ENCODE assay signal across 18 cellular contexts in the genomic region with DNA sequence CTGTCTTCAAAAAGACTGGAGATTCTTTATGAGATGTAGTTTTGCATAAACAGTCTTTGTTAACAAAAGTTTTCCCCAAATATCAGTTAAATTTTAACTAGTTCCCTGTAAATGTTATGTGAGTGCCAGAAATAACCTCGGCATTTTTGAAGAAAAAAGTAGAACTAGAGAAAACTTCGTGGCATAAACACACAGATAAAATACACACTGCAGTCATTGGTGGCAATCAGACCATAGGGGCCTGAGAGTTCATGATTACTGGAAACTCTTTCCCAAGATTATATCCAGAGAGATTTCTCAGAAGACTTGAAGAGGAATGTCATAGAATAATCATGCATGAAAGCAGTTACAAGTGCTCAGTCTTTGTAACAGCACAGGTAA.
"Had no signal": no experiment of that assay in that cellular context is flagged by ENCODE, and none has a peak within 500 bp of the region (broad histone marks: within the 10 kb centered on the region; RNA-seq: fewer than 3 reads in every experiment).

No MANE protein-coding gene starts in this region.

- H3K9me3 ChIP-seq: adrenal gland, neutrophil, stomach, testis had no signal

- H3K4me3 Mint-ChIP-seq: activated CD4-positive, alpha-beta memory T cell treated with anti-CD3 and anti-CD28 coated beads for 36 hours; activated CD4-positive, alpha-beta T cell treated with anti-CD3 and anti-CD28 coated beads for 36 hours; activated CD8-positive, alpha-beta memory T cell treated with anti-CD3 and anti-CD28 coated beads, Interleukin-2, amount 10 ng/mL, durations not matched to agents 7 days and 5 days; activated naive CD4-positive, alpha-beta T cell treated with anti-CD3 and anti-CD28 coated beads, Interleukin-2, amount 50 U/mL, for 24 hours; activated T-cell treated with anti-CD3 and anti-CD28 coated beads, Interleukin-2, amount 50 U/mL, for 24 hours; naive thymus-derived CD8-positive, alpha-beta T cell; T-helper 17 cell had no signal

- H3K9me3 Mint-ChIP-seq: activated CD4-positive, alpha-beta memory T cell treated with anti-CD3 and anti-CD28 coated beads for 36 hours; activated naive CD4-positive, alpha-beta T cell treated with anti-CD3 and anti-CD28 coated beads, Interleukin-2, amount 50 U/mL, for 24 hours; activated T-cell treated with anti-CD3 and anti-CD28 coated beads, Interleukin-2, amount 50 U/mL, for 24 hours had no signal

- H3K4me3 ChIP-seq: adrenal gland, cardiac muscle cell, lung, stomach, testis had no signal

- H3K36me3 ChIP-seq: adrenal gland, cardiac muscle cell, neutrophil, stomach had no signal

- H3K27me3 ChIP-seq: adrenal gland, cardiac muscle cell, neutrophil, stomach, testis had no signal

- H3K4me1 ChIP-seq: adrenal gland, testis had no signal

- H3K27ac ChIP-seq: adrenal gland, neutrophil, stomach, testis had no signal

- H3K4me1 Mint-ChIP-seq: activated CD4-positive, alpha-beta T cell treated with anti-CD3 and anti-CD28 coated beads for 36 hours; activated CD8-positive, alpha-beta memory T cell treated with anti-CD3 and anti-CD28 coated beads, Interleukin-2, amount 10 ng/mL, durations not matched to agents 7 days and 5 days; activated naive CD4-positive, alpha-beta T cell treated with anti-CD3 and anti-CD28 coated beads, Interleukin-2, amount 50 U/mL, for 24 hours; naive thymus-derived CD8-positive, alpha-beta T cell; T-helper 17 cell had no signal

- H3K27ac Mint-ChIP-seq: activated CD4-positive, alpha-beta memory T cell treated with anti-CD3 and anti-CD28 coated beads for 36 hours; activated CD4-positive, alpha-beta T cell treated with anti-CD3 and anti-CD28 coated beads for 36 hours; activated CD8-positive, alpha-beta memory T cell treated with anti-CD3 and anti-CD28 coated beads, Interleukin-2, amount 10 ng/mL, durations not matched to agents 7 days and 5 days; activated naive CD4-positive, alpha-beta T cell treated with anti-CD3 and anti-CD28 coated beads, Interleukin-2, amount 50 U/mL, for 24 hours; activated T-cell treated with anti-CD3 and anti-CD28 coated beads, Interleukin-2, amount 50 U/mL, for 24 hours; naive thymus-derived CD8-positive, alpha-beta T cell; progenitor cell of endocrine pancreas; T-helper 17 cell had no signal

- H3K36me3 Mint-ChIP-seq: activated CD4-positive, alpha-beta memory T cell treated with anti-CD3 and anti-CD28 coated beads for 36 hours; activated CD8-positive, alpha-beta memory T cell treated with anti-CD3 and anti-CD28 coated beads, Interleukin-2, amount 10 ng/mL, durations not matched to agents 7 days and 5 days; activated naive CD4-positive, alpha-beta T cell treated with anti-CD3 and anti-CD28 coated beads, Interleukin-2, amount 50 U/mL, for 24 hours; naive thymus-derived CD8-positive, alpha-beta T cell had no signal

- ATAC-seq: activated CD4-positive, alpha-beta T cell treated with anti-CD3 and anti-CD28 coated beads for 36 hours; activated CD8-positive, alpha-beta memory T cell treated with anti-CD3 and anti-CD28 coated beads, Interleukin-2, amount 10 ng/mL, durations not matched to agents 7 days and 5 days; esophagus mucosa; naive thymus-derived CD8-positive, alpha-beta T cell; T-helper 17 cell had no signal

- DNase-seq: activated CD4-positive, alpha-beta memory T cell treated with anti-CD3 and anti-CD28 coated beads for 36 hours; activated CD4-positive, alpha-beta T cell treated with anti-CD3 and anti-CD28 coated beads for 36 hours; activated CD8-positive, alpha-beta memory T cell treated with anti-CD3 and anti-CD28 coated beads, Interleukin-2, amount 10 ng/mL, durations not matched to agents 7 days and 5 days; activated effector memory CD4-positive, alpha-beta T cell treated with Interleukin-2 at 50 U/mL for 16 hours; activated T-cell treated with anti-CD3 and anti-CD28 coated beads, Interleukin-2, amount 50 U/mL, for 24 hours; adrenal gland; islet precursor cell; naive thymus-derived CD8-positive, alpha-beta T cell; stimulated activated CD4-positive, alpha-beta T cell treated with anti-CD3 and anti-CD28 coated beads, Interleukin-1b, Interleukin-23, amount 100 ng/mL, for 48 hours; stomach; T-helper 17 cell; testis had no signal

- H3K27me3 Mint-ChIP-seq: activated CD4-positive, alpha-beta memory T cell treated with anti-CD3 and anti-CD28 coated beads for 36 hours; activated CD4-positive, alpha-beta T cell treated with anti-CD3 and anti-CD28 coated beads for 36 hours; activated CD8-positive, alpha-beta memory T cell treated with anti-CD3 and anti-CD28 coated beads, Interleukin-2, amount 10 ng/mL, durations not matched to agents 7 days and 5 days; activated naive CD4-positive, alpha-beta T cell treated with anti-CD3 and anti-CD28 coated beads, Interleukin-2, amount 50 U/mL, for 24 hours; activated T-cell treated with anti-CD3 and anti-CD28 coated beads, Interleukin-2, amount 50 U/mL, for 24 hours; naive thymus-derived CD8-positive, alpha-beta T cell; progenitor cell of endocrine pancreas had no signal
